ENCODE assay signal across 7 cellular contexts in genomic region chr10:98267894-98268693, GRCh38. TPM values are rescaled to one million over a fixed set of nuclear protein-coding genes. Genes with fewer than 3 reads are reported as not detected.
DNase-seq lines count a peak whose midpoint lies in the region; ATAC-seq and TF ChIP-seq lines count a peak whose summit lies in the region.

Gene LOXL4 (minus strand): TSS chr10:98268194. CDS start chr10:98263019, 5,175 bp downstream.

- no peak for TF ChIP-seq CTCF in MM.1S (IDR thresholded peaks at IDR 0.05; ENCODE audit: low read length)
- no peak for TF ChIP-seq CTCF in breast epithelium (IDR thresholded peaks at IDR 0.05)
- no peak for TF ChIP-seq CTCF in kidney epithelial cell (IDR thresholded peaks at IDR 0.05; ENCODE audit: insufficient read depth, low read length, poor library complexity, severe bottlenecking)

- intact Hi-C loops in breast epithelium (cut with DNase I; ENCODE audit: low total_unique reads), result no loop called here

- H3F3A ChIP-seq in MM.1S (ENCODE audit: insufficient read depth, low read length), result no peaks in the 10 kb centered on the region

- H3K4me3 ChIP-seq in MM.1S (ENCODE audit: low read length) (peak within 1 kb of the TSS; percentile 58; the same call in 1 of the 2 replicates), breast epithelium (peak within 1 kb of the TSS; percentile 52 to 75 (median 53)), kidney epithelial cell (ENCODE audit: low read depth, low read length) (peak within 1 kb of the TSS; percentile 32), stomach smooth muscle (ENCODE audit: low read length in 2 of 2) (peak within 1 kb of the TSS; percentile 67 to 71)

- H2AFZ ChIP-seq in MM.1S (ENCODE audit: low read length), result peak within 1 kb of the TSS; percentile 48; the same call in 1 of the 2 replicates

- peak within 1 kb of the TSS; percentile 66 for H3K4me2 ChIP-seq in MM.1S (ENCODE audit: low read depth, low read length)

- H3K4me1 ChIP-seq in MM.1S (ENCODE audit: low read length), result peaks cover 6% of the 10 kb centered on the region; the same call in 1 of the 2 replicates
- H3K4me1 ChIP-seq in breast epithelium, result peaks cover 11 to 27% of the 10 kb centered on the region in 2 donors
- H3K4me1 ChIP-seq in stomach smooth muscle (ENCODE audit: control insufficient read depth, insufficient read depth, low read length), result peaks cover 43% of the 10 kb centered on the region

- no peaks in the 10 kb centered on the region for H3K9me2 ChIP-seq in MM.1S (replicated peaks; ENCODE audit: insufficient read depth, low read length)

- H3K9ac ChIP-seq in MM.1S (ENCODE audit: low read length) (peak within 1 kb of the TSS; percentile 39; the same call in 1 of the 2 replicates), stomach smooth muscle (ENCODE audit: low read length in 2 of 2) (peak within 1 kb of the TSS; percentile 59 to 78)

- H3K9me3 ChIP-seq in MM.1S (replicated peaks; ENCODE audit: insufficient read depth, low read length) (no peaks in the 10 kb centered on the region), breast epithelium (no peaks in the 10 kb centered on the region), stomach smooth muscle (ENCODE audit: control insufficient read depth in 2 of 2, low read length in 2 of 2) (no peaks in the 10 kb centered on the region)

- H3K27me3 ChIP-seq in MM.1S (replicated peaks; ENCODE audit: insufficient read depth, low read length) (no peaks in the 10 kb centered on the region), breast epithelium (no peaks in the 10 kb centered on the region), kidney epithelial cell (ENCODE audit: control insufficient read depth, insufficient read depth, low read length) (no peaks in the 10 kb centered on the region), stomach smooth muscle (ENCODE audit: control insufficient read depth in 1 of 2, insufficient read depth in 2 of 2, low read length in 2 of 2) (no peaks in the 10 kb centered on the region)

- H4K20me1 ChIP-seq in MM.1S (ENCODE audit: insufficient read depth, low read length), result no peaks in the 10 kb centered on the region

- DNase-seq in GM03348 (ENCODE audit: low spot score) (peak; percentile 93), MM.1S (no peak), breast epithelium (ENCODE audit: low spot score in 2 of 2) (peak in 1 of 2 donors; percentile 47), kidney epithelial cell (ENCODE audit: low read depth) (no peak), HPDE6-E6E7 (ENCODE audit: extremely low spot score) (no peak)

- no peak within 1 kb of the TSS for H3K27ac ChIP-seq in MM.1S (ENCODE audit: low read length)
- H3K27ac ChIP-seq in breast epithelium, result peak within 1 kb of the TSS; percentile 90 to 93
- peak within 1 kb of the TSS; percentile 80 for H3K27ac ChIP-seq in stomach smooth muscle (ENCODE audit: low read length)

- H3K36me3 ChIP-seq in MM.1S (replicated peaks; ENCODE audit: insufficient read depth, low read length) (no peaks in the 10 kb centered on the region), breast epithelium (no peaks in the 10 kb centered on the region), kidney epithelial cell (ENCODE audit: control insufficient read depth, insufficient read depth, low read length) (no peaks in the 10 kb centered on the region), stomach smooth muscle (ENCODE audit: control insufficient read depth in 2 of 2, insufficient read depth in 2 of 2, low read length in 2 of 2) (no peaks in the 10 kb centered on the region)

- TF ChIP-seq POLR2A in breast epithelium (IDR thresholded peaks at IDR 0.05), result no peak

- no peaks in the 10 kb centered on the region for H3K79me2 ChIP-seq in MM.1S (ENCODE audit: low read length)

- ATAC-seq in GM19328 (IDR thresholded peaks at IDR 0.05; ENCODE audit: unreplicated experiment), result no peak

RNA-seq across cellular contexts. Expression of gene LOXL4, which starts in this region (rescaled TPM):
- total RNA-seq in breast epithelium (10 to 100 TPM in 1 of 3 donors, 1 to 10 TPM in 2; 6.9 to 26.1 (median 6.9) TPM), kidney epithelial cell (5.7 and 6.1 TPM in 2 replicates)
